In the genomic region with DNA sequence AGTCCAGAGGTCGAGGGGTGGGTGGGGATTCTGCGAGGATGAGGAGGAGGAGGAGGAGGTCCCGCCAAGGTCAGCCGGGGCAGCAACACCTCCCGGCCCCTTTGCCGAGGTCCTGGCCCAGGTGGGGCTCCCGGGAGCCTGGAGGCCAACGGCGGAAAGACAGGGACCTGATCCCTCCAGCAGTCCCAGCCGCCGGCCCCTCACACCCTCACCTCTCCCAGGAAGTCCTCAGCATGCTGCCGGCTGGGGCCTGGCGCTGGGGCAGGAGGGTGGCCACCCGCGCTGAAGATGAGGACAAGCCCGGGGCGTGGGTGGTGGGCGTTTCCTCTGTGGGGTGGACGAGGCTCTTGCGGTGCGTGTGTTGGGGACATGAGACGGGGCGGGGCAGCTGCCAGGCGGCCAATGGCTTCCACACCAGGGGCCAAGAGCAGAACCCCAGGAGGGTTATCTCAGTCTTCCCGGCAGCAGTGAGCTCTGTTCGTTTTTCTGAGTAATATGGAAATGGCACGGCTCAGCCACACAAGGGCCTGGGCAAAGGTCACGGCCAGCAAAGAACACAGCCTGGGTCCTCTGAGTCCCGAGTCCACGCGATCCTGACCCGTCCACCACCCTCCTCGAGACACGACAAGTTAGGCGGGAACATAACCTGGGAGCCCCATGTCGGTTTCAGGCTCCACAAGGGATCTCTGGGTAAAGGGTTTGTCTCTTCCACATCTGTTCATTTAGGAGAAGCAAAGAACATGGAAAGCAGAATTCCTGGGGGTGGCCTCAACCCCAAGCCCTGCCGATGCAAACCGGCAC, we compare ENCODE assay signal across 1 cellular context.
TF ChIP-seq lines count a peak whose summit lies in the region.

No MANE protein-coding gene starts in this region.

TF ChIP-seq in K562, 482 proteins besides CTCF, POLR2A, EP300 and RAD21 (continued from another document and continues in another):
- TF ChIP-seq, protein P1, sequence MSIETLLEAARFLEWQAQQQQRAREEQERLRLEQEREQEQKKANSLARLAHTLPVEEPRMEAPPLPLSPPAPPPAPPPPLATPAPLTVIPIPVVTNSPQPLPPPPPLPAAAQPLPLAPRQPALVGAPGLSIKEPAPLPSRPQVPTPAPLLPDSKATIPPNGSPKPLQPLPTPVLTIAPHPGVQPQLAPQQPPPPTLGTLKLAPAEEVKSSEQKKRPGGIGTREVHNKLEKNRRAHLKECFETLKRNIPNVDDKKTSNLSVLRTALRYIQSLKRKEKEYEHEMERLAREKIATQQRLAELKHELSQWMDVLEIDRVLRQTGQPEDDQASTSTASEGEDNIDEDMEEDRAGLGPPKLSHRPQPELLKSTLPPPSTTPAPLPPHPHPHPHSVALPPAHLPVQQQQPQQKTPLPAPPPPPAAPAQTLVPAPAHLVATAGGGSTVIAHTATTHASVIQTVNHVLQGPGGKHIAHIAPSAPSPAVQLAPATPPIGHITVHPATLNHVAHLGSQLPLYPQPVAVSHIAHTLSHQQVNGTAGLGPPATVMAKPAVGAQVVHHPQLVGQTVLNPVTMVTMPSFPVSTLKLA (conservative IDR thresholded peaks at IDR 0.05): peak; percentile 54 to 69; a peak in 3 of 4 replicates
- TF ChIP-seq, protein P2, sequence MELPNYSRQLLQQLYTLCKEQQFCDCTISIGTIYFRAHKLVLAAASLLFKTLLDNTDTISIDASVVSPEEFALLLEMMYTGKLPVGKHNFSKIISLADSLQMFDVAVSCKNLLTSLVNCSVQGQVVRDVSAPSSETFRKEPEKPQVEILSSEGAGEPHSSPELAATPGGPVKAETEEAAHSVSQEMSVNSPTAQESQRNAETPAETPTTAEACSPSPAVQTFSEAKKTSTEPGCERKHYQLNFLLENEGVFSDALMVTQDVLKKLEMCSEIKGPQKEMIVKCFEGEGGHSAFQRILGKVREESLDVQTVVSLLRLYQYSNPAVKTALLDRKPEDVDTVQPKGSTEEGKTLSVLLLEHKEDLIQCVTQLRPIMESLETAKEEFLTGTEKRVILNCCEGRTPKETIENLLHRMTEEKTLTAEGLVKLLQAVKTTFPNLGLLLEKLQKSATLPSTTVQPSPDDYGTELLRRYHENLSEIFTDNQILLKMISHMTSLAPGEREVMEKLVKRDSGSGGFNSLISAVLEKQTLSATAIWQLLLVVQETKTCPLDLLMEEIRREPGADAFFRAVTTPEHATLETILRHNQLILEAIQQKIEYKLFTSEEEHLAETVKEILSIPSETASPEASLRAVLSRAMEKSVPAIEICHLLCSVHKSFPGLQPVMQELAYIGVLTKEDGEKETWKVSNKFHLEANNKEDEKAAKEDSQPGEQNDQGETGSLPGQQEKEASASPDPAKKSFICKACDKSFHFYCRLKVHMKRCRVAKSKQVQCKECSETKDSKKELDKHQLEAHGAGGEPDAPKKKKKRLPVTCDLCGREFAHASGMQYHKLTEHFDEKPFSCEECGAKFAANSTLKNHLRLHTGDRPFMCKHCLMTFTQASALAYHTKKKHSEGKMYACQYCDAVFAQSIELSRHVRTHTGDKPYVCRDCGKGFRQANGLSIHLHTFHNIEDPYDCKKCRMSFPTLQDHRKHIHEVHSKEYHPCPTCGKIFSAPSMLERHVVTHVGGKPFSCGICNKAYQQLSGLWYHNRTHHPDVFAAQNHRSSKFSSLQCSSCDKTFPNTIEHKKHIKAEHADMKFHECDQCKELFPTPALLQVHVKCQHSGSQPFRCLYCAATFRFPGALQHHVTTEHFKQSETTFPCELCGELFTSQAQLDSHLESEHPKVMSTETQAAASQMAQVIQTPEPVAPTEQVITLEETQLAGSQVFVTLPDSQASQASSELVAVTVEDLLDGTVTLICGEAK (IDR thresholded peaks at IDR 0.05): no peak
- TF ChIP-seq, protein P2 (CRISPR knock-in tag; IDR thresholded peaks at IDR 0.05): no peak
- TF ChIP-seq FOXJ2 (tag; IDR thresholded peaks at IDR 0.05) (no peak), ZNF212 (CRISPR knock-in tag; IDR thresholded peaks at IDR 0.05) (0 out of 2 replicates have a peak, but pooled peaks have one; percentile 15), ETV1 (tag; conservative IDR thresholded peaks at IDR 0.05; ENCODE audit: low read depth) (0 out of 2 replicates have a peak, but pooled peaks have one; percentile 4), ZNF785 (CRISPR knock-in tag; IDR thresholded peaks at IDR 0.05) (no peak), SMAD4 (CRISPR knock-in tag; conservative IDR thresholded peaks at IDR 0.05) (peak; percentile 79), JUND (IDR thresholded peaks at IDR 0.05; ENCODE audit: borderline replicate concordance, low read depth, low read length) (no peak), JUND (tag; IDR thresholded peaks at IDR 0.05; ENCODE audit: borderline replicate concordance, low read depth, low read length) (no peak; the same call in 2 of the 3 replicates), ZNF282 (CRISPR knock-in tag; IDR thresholded peaks at IDR 0.05) (no peak), EGR1 (conservative IDR thresholded peaks at IDR 0.05) (peak; percentile 99), SRSF3 (IDR thresholded peaks at IDR 0.05; ENCODE audit: insufficient read depth, low read length) (no peak), ZKSCAN8 (CRISPR knock-in tag; IDR thresholded peaks at IDR 0.05) (0 out of 2 replicates have a peak, but pooled peaks have one; percentile 25), CEBPB (tag; IDR thresholded peaks at IDR 0.05) (no peak), POLR2AphosphoS5 (IDR thresholded peaks at IDR 0.05; ENCODE audit: control insufficient read depth, insufficient read depth, low read depth, low read length) (0 out of 2 replicates have a peak, but pooled peaks have one; percentile 18), TEAD1 (CRISPR knock-in tag; IDR thresholded peaks at IDR 0.05) (peak in 1 of 2 experiments; percentile 67; a peak in 1 of 4 replicates), ELF1 (tag; IDR thresholded peaks at IDR 0.05) (no peak), DMBX1 (CRISPR knock-in tag; IDR thresholded peaks at IDR 0.05; ENCODE audit: borderline replicate concordance) (peak; percentile 77), RFX5 (IDR thresholded peaks at IDR 0.05; ENCODE audit: low read depth, low read length) (no peak), ATF1 (CRISPR knock-in tag; IDR thresholded peaks at IDR 0.05) (no peak), ATF1 (tag; IDR thresholded peaks at IDR 0.05) (peak; percentile 28; the same call in 1 of the 2 replicates), KLF1 (tag; IDR thresholded peaks at IDR 0.05) (0 out of 2 replicates have a peak, but pooled peaks have one; percentile 15), BRD4 (IDR thresholded peaks at IDR 0.05) (peak; percentile 61; the same call in 1 of the 2 replicates), KDM5B (IDR thresholded peaks at IDR 0.05; ENCODE audit: insufficient replicate concordance, low read depth, low read length) (peak; percentile 51), MXI1 (IDR thresholded peaks at IDR 0.05; ENCODE audit: low read depth, low read length) (no peak), ZNF75A (CRISPR knock-in tag; IDR thresholded peaks at IDR 0.05) (no peak), ZNF778 (CRISPR knock-in tag; IDR thresholded peaks at IDR 0.05) (no peak), PCBP1 (IDR thresholded peaks at IDR 0.05; ENCODE audit: low read depth, low read length, poor library complexity, severe bottlenecking) (peak; percentile 26), RB1 (IDR thresholded peaks at IDR 0.05; ENCODE audit: low read depth) (peak; percentile 26; the same call in 1 of the 2 replicates), ZNF143 (CRISPR knock-in tag; IDR thresholded peaks at IDR 0.05) (no peak), SAFB (IDR thresholded peaks at IDR 0.05; ENCODE audit: borderline replicate concordance, low read depth, low read length) (peak; percentile 55; the same call in 1 of the 2 replicates), NR2C2 (CRISPR knock-in tag; IDR thresholded peaks at IDR 0.05) (no peak; the same call in 1 of the 2 replicates), NR2C2 (tag; IDR thresholded peaks at IDR 0.05) (peak; percentile 64)
- TF ChIP-seq, protein P3, sequence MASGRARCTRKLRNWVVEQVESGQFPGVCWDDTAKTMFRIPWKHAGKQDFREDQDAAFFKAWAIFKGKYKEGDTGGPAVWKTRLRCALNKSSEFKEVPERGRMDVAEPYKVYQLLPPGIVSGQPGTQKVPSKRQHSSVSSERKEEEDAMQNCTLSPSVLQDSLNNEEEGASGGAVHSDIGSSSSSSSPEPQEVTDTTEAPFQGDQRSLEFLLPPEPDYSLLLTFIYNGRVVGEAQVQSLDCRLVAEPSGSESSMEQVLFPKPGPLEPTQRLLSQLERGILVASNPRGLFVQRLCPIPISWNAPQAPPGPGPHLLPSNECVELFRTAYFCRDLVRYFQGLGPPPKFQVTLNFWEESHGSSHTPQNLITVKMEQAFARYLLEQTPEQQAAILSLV (tag; IDR thresholded peaks at IDR 0.05): peak; percentile 4; the same call in 1 of the 2 replicates
- TF ChIP-seq, protein P4, sequence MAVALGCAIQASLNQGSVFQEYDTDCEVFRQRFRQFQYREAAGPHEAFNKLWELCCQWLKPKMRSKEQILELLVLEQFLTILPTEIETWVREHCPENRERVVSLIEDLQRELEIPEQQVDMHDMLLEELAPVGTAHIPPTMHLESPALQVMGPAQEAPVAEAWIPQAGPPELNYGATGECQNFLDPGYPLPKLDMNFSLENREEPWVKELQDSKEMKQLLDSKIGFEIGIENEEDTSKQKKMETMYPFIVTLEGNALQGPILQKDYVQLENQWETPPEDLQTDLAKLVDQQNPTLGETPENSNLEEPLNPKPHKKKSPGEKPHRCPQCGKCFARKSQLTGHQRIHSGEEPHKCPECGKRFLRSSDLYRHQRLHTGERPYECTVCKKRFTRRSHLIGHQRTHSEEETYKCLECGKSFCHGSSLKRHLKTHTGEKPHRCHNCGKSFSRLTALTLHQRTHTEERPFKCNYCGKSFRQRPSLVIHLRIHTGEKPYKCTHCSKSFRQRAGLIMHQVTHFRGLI (CRISPR knock-in tag; IDR thresholded peaks at IDR 0.05): 0 out of 2 replicates have a peak, but pooled peaks have one; percentile 33
- TF ChIP-seq, protein P5, sequence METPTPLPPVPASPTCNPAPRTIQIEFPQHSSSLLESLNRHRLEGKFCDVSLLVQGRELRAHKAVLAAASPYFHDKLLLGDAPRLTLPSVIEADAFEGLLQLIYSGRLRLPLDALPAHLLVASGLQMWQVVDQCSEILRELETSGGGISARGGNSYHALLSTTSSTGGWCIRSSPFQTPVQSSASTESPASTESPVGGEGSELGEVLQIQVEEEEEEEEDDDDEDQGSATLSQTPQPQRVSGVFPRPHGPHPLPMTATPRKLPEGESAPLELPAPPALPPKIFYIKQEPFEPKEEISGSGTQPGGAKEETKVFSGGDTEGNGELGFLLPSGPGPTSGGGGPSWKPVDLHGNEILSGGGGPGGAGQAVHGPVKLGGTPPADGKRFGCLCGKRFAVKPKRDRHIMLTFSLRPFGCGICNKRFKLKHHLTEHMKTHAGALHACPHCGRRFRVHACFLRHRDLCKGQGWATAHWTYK (CRISPR knock-in tag; IDR thresholded peaks at IDR 0.05): peak; percentile 25; the same call in 1 of the 2 replicates
- TF ChIP-seq, protein P6, sequence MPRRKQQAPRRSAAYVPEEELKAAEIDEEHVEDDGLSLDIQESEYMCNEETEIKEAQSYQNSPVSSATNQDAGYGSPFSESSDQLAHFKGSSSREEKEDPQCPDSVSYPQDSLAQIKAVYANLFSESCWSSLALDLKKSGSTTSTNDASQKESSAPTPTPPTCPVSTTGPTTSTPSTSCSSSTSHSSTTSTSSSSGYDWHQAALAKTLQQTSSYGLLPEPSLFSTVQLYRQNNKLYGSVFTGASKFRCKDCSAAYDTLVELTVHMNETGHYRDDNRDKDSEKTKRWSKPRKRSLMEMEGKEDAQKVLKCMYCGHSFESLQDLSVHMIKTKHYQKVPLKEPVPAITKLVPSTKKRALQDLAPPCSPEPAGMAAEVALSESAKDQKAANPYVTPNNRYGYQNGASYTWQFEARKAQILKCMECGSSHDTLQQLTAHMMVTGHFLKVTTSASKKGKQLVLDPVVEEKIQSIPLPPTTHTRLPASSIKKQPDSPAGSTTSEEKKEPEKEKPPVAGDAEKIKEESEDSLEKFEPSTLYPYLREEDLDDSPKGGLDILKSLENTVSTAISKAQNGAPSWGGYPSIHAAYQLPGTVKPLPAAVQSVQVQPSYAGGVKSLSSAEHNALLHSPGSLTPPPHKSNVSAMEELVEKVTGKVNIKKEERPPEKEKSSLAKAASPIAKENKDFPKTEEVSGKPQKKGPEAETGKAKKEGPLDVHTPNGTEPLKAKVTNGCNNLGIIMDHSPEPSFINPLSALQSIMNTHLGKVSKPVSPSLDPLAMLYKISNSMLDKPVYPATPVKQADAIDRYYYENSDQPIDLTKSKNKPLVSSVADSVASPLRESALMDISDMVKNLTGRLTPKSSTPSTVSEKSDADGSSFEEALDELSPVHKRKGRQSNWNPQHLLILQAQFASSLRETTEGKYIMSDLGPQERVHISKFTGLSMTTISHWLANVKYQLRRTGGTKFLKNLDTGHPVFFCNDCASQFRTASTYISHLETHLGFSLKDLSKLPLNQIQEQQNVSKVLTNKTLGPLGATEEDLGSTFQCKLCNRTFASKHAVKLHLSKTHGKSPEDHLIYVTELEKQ (CRISPR knock-in tag; IDR thresholded peaks at IDR 0.05): 0 out of 2 replicates have a peak, but pooled peaks have one; percentile 2
- TF ChIP-seq, protein P7, sequence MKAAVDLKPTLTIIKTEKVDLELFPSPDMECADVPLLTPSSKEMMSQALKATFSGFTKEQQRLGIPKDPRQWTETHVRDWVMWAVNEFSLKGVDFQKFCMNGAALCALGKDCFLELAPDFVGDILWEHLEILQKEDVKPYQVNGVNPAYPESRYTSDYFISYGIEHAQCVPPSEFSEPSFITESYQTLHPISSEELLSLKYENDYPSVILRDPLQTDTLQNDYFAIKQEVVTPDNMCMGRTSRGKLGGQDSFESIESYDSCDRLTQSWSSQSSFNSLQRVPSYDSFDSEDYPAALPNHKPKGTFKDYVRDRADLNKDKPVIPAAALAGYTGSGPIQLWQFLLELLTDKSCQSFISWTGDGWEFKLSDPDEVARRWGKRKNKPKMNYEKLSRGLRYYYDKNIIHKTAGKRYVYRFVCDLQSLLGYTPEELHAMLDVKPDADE (conservative IDR thresholded peaks at IDR 0.05; ENCODE audit: control insufficient read depth, low read depth, low read length): 0 out of 2 replicates have a peak, but pooled peaks have one; percentile 40
